6 cellular contexts compared by ENCODE assay signal in the genomic region with DNA sequence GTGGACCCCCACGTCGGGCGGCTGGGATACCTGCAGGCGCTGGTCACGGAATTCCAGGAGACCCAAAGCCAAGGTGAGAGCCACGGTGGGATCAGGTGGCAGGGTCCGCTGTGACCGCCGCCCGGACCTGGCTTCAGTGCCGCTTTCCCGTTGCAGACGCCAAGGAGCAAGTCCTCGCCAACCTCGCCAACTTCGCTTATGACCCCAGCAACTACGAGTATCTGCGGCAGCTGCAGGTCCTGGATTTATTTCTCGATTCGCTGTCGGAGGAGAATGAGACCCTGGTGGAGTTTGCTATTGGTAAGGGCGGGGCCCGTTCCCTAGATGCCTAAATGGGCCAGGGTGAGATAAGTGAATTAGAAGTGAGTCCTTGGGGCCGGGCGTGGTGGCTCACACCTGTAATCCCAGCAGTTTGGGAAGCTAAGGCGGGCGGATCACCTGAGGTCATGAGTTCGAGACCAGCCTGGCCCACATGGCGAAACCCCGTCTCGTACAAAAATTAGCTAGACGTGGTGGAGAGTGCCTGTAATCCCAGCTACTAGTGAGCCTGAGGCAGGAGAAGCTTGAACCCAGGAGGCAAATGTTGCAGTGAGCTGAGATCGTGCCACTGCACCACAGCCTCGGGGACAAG. TPM values are rescaled to one million over a fixed set of nuclear protein-coding genes. Genes with fewer than 3 reads are reported as not detected.
A peak's percentile ranks its signal among the peaks of the same experiment; 100 is the strongest.
DNase-seq lines count a peak whose midpoint lies in the region; ATAC-seq and TF ChIP-seq lines count a peak whose summit lies in the region.

No MANE protein-coding gene starts in this region.

- intact Hi-C loops in uterus (cut with DNase I; ENCODE audit: low total_unique reads): no loop called here

- H3K9me3 Mint-ChIP-seq in CD8-positive, alpha-beta memory T cell: no peaks in the 10 kb centered on the region

- peak overlapping the region; percentile 59 for H3K4me3 ChIP-seq in CD8-positive, alpha-beta memory T cell (ENCODE audit: low read length)
- H3K4me3 ChIP-seq in SK-N-MC: peak overlapping the region; percentile 94
- peak overlapping the region; percentile 72 for H3K4me3 ChIP-seq in iPS DF 6.9 (ENCODE audit: low read length)
- H3K4me3 ChIP-seq in uterus: peak overlapping the region; percentile 69 to 98

- no peaks in the 10 kb centered on the region for H3K9me3 ChIP-seq in CD8-positive, alpha-beta memory T cell (ENCODE audit: low read length)
- H3K9me3 ChIP-seq in SK-N-MC (ENCODE audit: low read depth, low read length): no peaks in the 10 kb centered on the region
- H3K9me3 ChIP-seq in iPS DF 6.9 (ENCODE audit: control insufficient read depth, insufficient read depth, low read length): no peaks in the 10 kb centered on the region
- H3K9me3 ChIP-seq in uterus: no peaks in the 10 kb centered on the region

- H3K27me3 ChIP-seq in CD8-positive, alpha-beta memory T cell (ENCODE audit: insufficient read depth, low read length, poor library complexity, severe bottlenecking): no peaks in the 10 kb centered on the region
- H3K27me3 ChIP-seq in iPS DF 6.9 (ENCODE audit: control insufficient read depth, insufficient read depth, low read length): no peaks in the 10 kb centered on the region
- no peaks in the 10 kb centered on the region for H3K27me3 ChIP-seq in uterus

- H3K36me3 Mint-ChIP-seq in CD8-positive, alpha-beta memory T cell: peaks cover 0 to 21% (median 7%) of the 10 kb centered on the region in 3 donors

- H3K27ac Mint-ChIP-seq in CD8-positive, alpha-beta memory T cell: peak overlapping the region; percentile 77 to 96 (median 91)

- H3K4me1 ChIP-seq in CD8-positive, alpha-beta memory T cell (ENCODE audit: insufficient read depth, low read length): peaks cover 29% of the 10 kb centered on the region
- H3K4me1 ChIP-seq in iPS DF 6.9 (ENCODE audit: control insufficient read depth, insufficient read depth, low read length): no peaks in the 10 kb centered on the region
- H3K4me1 ChIP-seq in uterus: peaks cover 0 to 18% of the 10 kb centered on the region in 2 donors

- WGBS in iPS DF 6.9 (ENCODE audit: insufficient coverage, insufficient read length): no CpG with 5 or more reads among the region's 34 CpGs

- TF ChIP-seq CTCF in uterus (IDR thresholded peaks at IDR 0.05): no peak

- peak overlapping the region; percentile 59 for H3K27ac ChIP-seq in CD8-positive, alpha-beta memory T cell (ENCODE audit: low read depth, low read length)
- H3K27ac ChIP-seq in SK-N-MC (no peak overlapping the region), iPS DF 6.9 (ENCODE audit: low read length) (no peak overlapping the region), uterus (peak overlapping the region; percentile 55 to 85)

- no peak for TF ChIP-seq POLR2A in uterus (IDR thresholded peaks at IDR 0.05)

- H3K36me3 ChIP-seq in CD8-positive, alpha-beta memory T cell (ENCODE audit: insufficient read depth, low read length): no peaks in the 10 kb centered on the region
- H3K36me3 ChIP-seq in SK-N-MC (ENCODE audit: insufficient read depth, low read length) (no peaks in the 10 kb centered on the region), iPS DF 6.9 (ENCODE audit: control insufficient read depth, insufficient read depth, low read length) (no peaks in the 10 kb centered on the region), uterus (no peaks in the 10 kb centered on the region)

- peak overlapping the region; percentile 82 for H3K9ac ChIP-seq in SK-N-MC (ENCODE audit: insufficient read length)

- no peaks in the 10 kb centered on the region for H3K27me3 Mint-ChIP-seq in CD8-positive, alpha-beta memory T cell

- H3K4me1 Mint-ChIP-seq in CD8-positive, alpha-beta memory T cell: peaks cover 35 to 47% (median 41%) of the 10 kb centered on the region in 3 donors

- POLR2A ChIA-PET in CD8-positive, alpha-beta memory T cell (lab: Charles Lee): interaction anchor here (0.6 to 2.0 kb wide), 10 partner anchors 14 to 160 kb away, joined by 3 to 12 read pairs (median 4); a partner anchor contains a TSS

- ATAC-seq in HG03196 (IDR thresholded peaks at IDR 0.05; ENCODE audit: unreplicated experiment): no peak

- H3K4me3 Mint-ChIP-seq in CD8-positive, alpha-beta memory T cell: peak overlapping the region; percentile 87 to 93 (median 91)

- CTCF ChIA-PET in CD8-positive, alpha-beta memory T cell (lab: Charles Lee): interaction anchor here (0.6 to 10.7 kb wide), 11 partner anchors 16 to 149 kb away, joined by 3 to 194 read pairs (median 4); a partner anchor contains a TSS

- peak in 1 of 5 donors; percentile 53 for DNase-seq in CD8-positive, alpha-beta memory T cell
- DNase-seq in SK-N-MC (ENCODE audit: low read depth, low spot score): no peak
- no peak for DNase-seq in iPS DF 6.9 (ENCODE audit: low read depth, low spot score)
- peak in 1 of 2 donors; percentile 35 for DNase-seq in uterus
- DNase-seq in T-helper 9 cell: no peak

RNA-seq across cellular contexts. Expression of a gene that starts 0.7 kb away (rescaled TPM):
- total RNA-seq in CD8-positive, alpha-beta memory T cell: 10 to 100 TPM; 15.2 to 15.9 TPM
- 4.0 TPM for polyA plus RNA-seq in CD8-positive, alpha-beta memory T cell
- 1 to 10 TPM in 2 of 4 donors, under 1 TPM in 2; 0.29 to 9.2 (median 2.0) TPM for total RNA-seq in uterus

RNA-seq across cellular contexts. Expression of a gene that starts 21.1 kb away (rescaled TPM):
- total RNA-seq in CD8-positive, alpha-beta memory T cell: 10 to 100 TPM; 75.7 to 84.8 TPM
- polyA plus RNA-seq in CD8-positive, alpha-beta memory T cell: 42.3 TPM
- total RNA-seq in uterus: 10 to 100 TPM; 30.2 to 60.0 (median 44.9) TPM

RNA-seq across cellular contexts. Expression of a gene that starts 22.7 kb away (rescaled TPM):
- total RNA-seq in CD8-positive, alpha-beta memory T cell: 1 to 10 TPM; 1.3 to 1.9 TPM
- 0.82 TPM for polyA plus RNA-seq in CD8-positive, alpha-beta memory T cell
- 10 to 100 TPM in 2 of 4 donors, 1 to 10 TPM in 1, not detected in 1; 4.1 to 17.5 (median 12.1) TPM for total RNA-seq in uterus

RNA-seq across cellular contexts. Expression of a gene that starts 43.9 kb away (rescaled TPM):
- total RNA-seq in CD8-positive, alpha-beta memory T cell: 100 to 1,000 TPM; 189 to 200 TPM
- polyA plus RNA-seq in CD8-positive, alpha-beta memory T cell: 123 TPM
- total RNA-seq in uterus: 10 to 100 TPM in 2 of 4 donors, 1 to 10 TPM in 2; 3.6 to 46.8 (median 11.6) TPM

Comparison
In these comparisons a context has a peak if more than half of its experiments do, and no peak if none do; other contexts are left out.
1. H3K27ac ChIP-seq: peak in CD8-positive, alpha-beta memory T cell (single experiment) and uterus (2 of 2); none in SK-N-MC (single experiment) and iPS DF 6.9 (single experiment).
2. Peak in every context shown above with its lines, with median percentiles within 50 percentile points of each other: H3K4me3 ChIP-seq.